In genomic region chr3:141803538-141803937, GRCh38 we compare ENCODE assay signal across 5 cellular contexts. TPM values are rescaled to one million over a fixed set of nuclear protein-coding genes. Genes with fewer than 3 reads are reported as not detected.
"Had no signal": no experiment of that assay in that cellular context is flagged by ENCODE, and none has a peak within 500 bp of the region (broad histone marks: within the 10 kb centered on the region; RNA-seq: fewer than 3 reads in every experiment).

No MANE protein-coding gene starts in this region.

RNA-seq across cellular contexts. Expression of gene GRK7, which starts 40.3 kb away (rescaled TPM):
- total RNA-seq: HepG2, HT-29, HT1080, IMR-90 had no signal
- polyA plus RNA-seq: HepG2, IgD-negative memory B cell, IMR-90 had no signal
